ENCODE assay signal across 15 cellular contexts in genomic region chr2:51994123-51994788, GRCh38.
DNase-seq lines count a peak whose midpoint lies in the region; ATAC-seq, FAIRE-seq and TF ChIP-seq lines count a peak whose summit lies in the region.
"Had no signal": no experiment of that assay in that cellular context is flagged by ENCODE, and none has a peak within 500 bp of the region (broad histone marks: within the 10 kb centered on the region; RNA-seq: fewer than 3 reads in every experiment).

No MANE protein-coding gene starts in this region.

- peaks cover 16% of the 10 kb centered on the region; the same call in 1 of the 2 replicates for H3K36me3 Mint-ChIP-seq in HFFc6 (ENCODE audit: low read depth)

- H3K4me1 Mint-ChIP-seq in HFFc6 (ENCODE audit: low read depth): peaks cover 44% of the 10 kb centered on the region

- ATAC-seq in left ventricle myocardium superior: peak; percentile 97
- ATAC-seq: HCT116, mucosa of descending colon had no signal

- FAIRE-seq in GM12892 (lab: Jason Lieb, UNC): no peak
- FAIRE-seq: bronchial epithelial cell, TTC549 had no signal

- DNase-seq in NCI-H1417 (lab: John Stamatoyannopoulos, UW) (peak in 2 of 3 experiments; percentile 33 to 64), NCI-H1417 treated with DMSO at 0.1 percent for 48 hours (lab: John Stamatoyannopoulos, UW) (no peak), HFFc6 (no peak), NCI-H446 treated with DMSO at 0.1 percent for 48 hours (lab: John Stamatoyannopoulos, UW) (peak; percentile 67), left ventricle myocardium superior (no peak), GM13977 (ENCODE audit: low spot score) (no peak), NCI-H2227 (lab: John Stamatoyannopoulos, UW; ENCODE audit: unreplicated experiment) (no peak), GM12892 (ENCODE audit: insufficient read length) (no peak)
- DNase-seq: activated CD4-positive, alpha-beta T cell treated with anti-CD3 and anti-CD28 coated beads for 4 hours; MG63; mucosa of descending colon; NCI-H187 had no signal

- TF ChIP-seq CTCF in HFFc6 (IDR thresholded peaks at IDR 0.05): no peak
- no peak for TF ChIP-seq CTCF in GM13977 (IDR thresholded peaks at IDR 0.05; ENCODE audit: extremely low read depth, insufficient read depth, missing control alignments)

- intact Hi-C loops in left ventricle myocardium superior (cut with micrococcal nuclease): no loop called here

- TF ChIP-seq POLR2A in GM12892 (IDR thresholded peaks at IDR 0.05; ENCODE audit: low read depth, low read length): no peak

- H3K4me3 Mint-ChIP-seq in HFFc6: no peak overlapping the region; the same call in 1 of the 2 replicates

- in situ Hi-C loops in GM13977 (cut with MboI; ENCODE audit: low pct_unique_long_range_greater_than_20kb, low sequenced_read_pairs, unreplicated experiment): no loop called here

- peaks cover 1% of the 10 kb centered on the region; the same call in 1 of the 2 replicates for H3K27me3 Mint-ChIP-seq in HFFc6 (ENCODE audit: insufficient read depth)

- H3K27ac Mint-ChIP-seq in HFFc6: peak overlapping the region; percentile 80

- peaks cover 18% of the 10 kb centered on the region for H3K9me3 Mint-ChIP-seq in HFFc6

Comparison
In these comparisons a context has a peak if more than half of its experiments do, and no peak if none do; other contexts are left out.
1. DNase-seq: peak in NCI-H1417 (2 of 3) and NCI-H446 treated with DMSO at 0.1 percent for 48 hours (single experiment); none in NCI-H1417 treated with DMSO at 0.1 percent for 48 hours (single experiment), HFFc6 (single experiment), left ventricle myocardium superior (single experiment), GM13977 (single experiment), NCI-H2227 (single experiment) and GM12892 (single experiment).